In the genomic region with DNA sequence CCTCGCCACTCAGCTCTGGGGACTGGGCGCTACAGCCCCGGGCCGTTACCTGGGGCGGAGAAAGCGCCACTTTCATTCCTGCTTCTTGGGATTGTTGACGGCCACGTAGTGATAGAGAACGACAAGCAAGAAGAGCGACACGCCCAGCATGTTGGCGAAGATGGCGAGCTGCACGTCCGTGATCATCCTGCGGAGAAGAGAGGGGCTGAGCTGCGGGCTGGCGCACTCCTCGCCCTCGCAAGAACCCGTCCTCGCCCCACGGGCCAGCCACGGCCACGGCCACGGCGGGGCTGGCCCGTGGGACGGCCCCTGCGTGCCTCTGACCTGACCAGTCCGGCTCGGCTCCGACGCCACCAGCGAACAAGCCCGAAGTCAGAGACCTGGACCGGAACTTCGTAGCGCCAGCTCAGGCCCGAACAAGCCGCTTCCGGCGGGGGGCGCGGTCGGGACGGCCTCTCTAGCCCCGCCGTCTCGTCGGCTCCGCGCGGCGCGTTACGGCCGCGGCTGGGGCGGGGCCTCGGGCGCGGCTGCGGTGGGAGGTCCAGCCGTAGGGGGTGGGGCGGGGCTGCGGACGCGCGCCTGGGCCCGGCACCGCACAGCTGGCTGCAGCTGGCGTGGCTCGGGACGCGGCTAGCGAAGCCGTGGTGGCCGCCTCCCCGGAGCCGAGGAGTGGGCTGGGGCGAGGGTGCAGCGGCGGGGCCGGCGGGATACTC, we compare ENCODE assay signal across 8 cellular contexts. TPM values are rescaled to one million over a fixed set of nuclear protein-coding genes. Genes with fewer than 3 reads are reported as not detected.
DNase-seq lines count a peak whose midpoint lies in the region; ATAC-seq and TF ChIP-seq lines count a peak whose summit lies in the region.

A gene (minus strand): TSS at position 378 of the 713 bp plus-strand sequence.

- H3K4me1 Mint-ChIP-seq in HFFc6 (ENCODE audit: low read depth), result peaks cover 50% of the 10 kb centered on the region
- peaks cover 78% of the 10 kb centered on the region for H3K4me1 Mint-ChIP-seq in activated naive CD4-positive, alpha-beta T cell treated with anti-CD3 and anti-CD28 coated beads, Interleukin-2, amount 50 U/mL, for 24 hours

- DNase-seq in HFFc6, result peak; percentile 92
- peak; percentile 94 for DNase-seq in NB4 (ENCODE audit: low read depth)
- DNase-seq in glomerular endothelial cell (ENCODE audit: extremely low read depth, low read depth, low spot score), result no peak
- DNase-seq in osteoblast (ENCODE audit: insufficient read length, low spot score, missing footprints), result peak; percentile 99

- peak within 1 kb of the TSS; percentile 99 for H3K4me3 Mint-ChIP-seq in HFFc6
- peak within 1 kb of the TSS; percentile 99 for H3K4me3 Mint-ChIP-seq in activated naive CD4-positive, alpha-beta T cell treated with anti-CD3 and anti-CD28 coated beads, Interleukin-2, amount 50 U/mL, for 24 hours

- H3K4me2 ChIP-seq in osteoblast (ENCODE audit: insufficient read depth, low read length), result peak within 1 kb of the TSS; percentile 97

- peaks cover 29% of the 10 kb centered on the region for H4K20me1 ChIP-seq in osteoblast (ENCODE audit: insufficient read depth, low read length)

- TF ChIP-seq CTCF in HFFc6 (IDR thresholded peaks at IDR 0.05) (peak; percentile 33; the same call in 1 of the 2 replicates), NB4 (IDR thresholded peaks at IDR 0.05; ENCODE audit: low read depth, low read length) (no peak), osteoblast (IDR thresholded peaks at IDR 0.05; ENCODE audit: extremely low read depth, low read depth, low read length) (no peak)

- WGBS in thymus, result under 1% methylated on average over 86 of the region's 86 CpGs

- H3K9me3 ChIP-seq in osteoblast (ENCODE audit: low read depth, low read length), result no peaks in the 10 kb centered on the region
- H3K9me3 ChIP-seq in thymus (ENCODE audit: control insufficient read depth), result no peaks in the 10 kb centered on the region

- H3K36me3 Mint-ChIP-seq in HFFc6 (ENCODE audit: low read depth), result peaks cover 34% of the 10 kb centered on the region
- peaks cover 8% of the 10 kb centered on the region for H3K36me3 Mint-ChIP-seq in activated naive CD4-positive, alpha-beta T cell treated with anti-CD3 and anti-CD28 coated beads, Interleukin-2, amount 50 U/mL, for 24 hours

- ATAC-seq in SK-N-SH treated with all-trans-retinoic acid at 6 μM for 48 hours, result peak; percentile 87

- peak within 1 kb of the TSS; percentile 96 for H3K4me3 ChIP-seq in GM08714 (ENCODE audit: low read length)
- peak within 1 kb of the TSS; percentile 88 for H3K4me3 ChIP-seq in NB4 (ENCODE audit: low read depth, low read length)
- peak within 1 kb of the TSS; percentile 99 for H3K4me3 ChIP-seq in osteoblast (ENCODE audit: insufficient read depth, low read length)
- H3K4me3 ChIP-seq in thymus (ENCODE audit: low read length), result peak within 1 kb of the TSS; percentile 75

- H3K27ac ChIP-seq in osteoblast (ENCODE audit: low read depth, low read length) (peak within 1 kb of the TSS; percentile 90), thymus (ENCODE audit: low read depth) (peak within 1 kb of the TSS; percentile 88)

- H3K27me3 ChIP-seq in osteoblast (ENCODE audit: insufficient read depth, low read length) (no peaks in the 10 kb centered on the region), thymus (ENCODE audit: control insufficient read depth, insufficient read depth) (no peaks in the 10 kb centered on the region)

- peaks cover 30% of the 10 kb centered on the region for H3K36me3 ChIP-seq in osteoblast (ENCODE audit: insufficient read depth, low read length)
- H3K36me3 ChIP-seq in thymus (ENCODE audit: control insufficient read depth, insufficient read depth), result peaks cover 31% of the 10 kb centered on the region

- H3K27me3 Mint-ChIP-seq in HFFc6 (ENCODE audit: insufficient read depth), result peaks cover 2% of the 10 kb centered on the region; the same call in 1 of the 2 replicates
- no peaks in the 10 kb centered on the region for H3K27me3 Mint-ChIP-seq in activated naive CD4-positive, alpha-beta T cell treated with anti-CD3 and anti-CD28 coated beads, Interleukin-2, amount 50 U/mL, for 24 hours

- no peaks in the 10 kb centered on the region for H3K9me3 Mint-ChIP-seq in HFFc6
- no peaks in the 10 kb centered on the region for H3K9me3 Mint-ChIP-seq in activated naive CD4-positive, alpha-beta T cell treated with anti-CD3 and anti-CD28 coated beads, Interleukin-2, amount 50 U/mL, for 24 hours

- peak; percentile 75 for TF ChIP-seq POLR2A in NB4 (IDR thresholded peaks at IDR 0.05; ENCODE audit: extremely low read depth, insufficient read length)

- H3K27ac Mint-ChIP-seq in HFFc6, result peak within 1 kb of the TSS; percentile 93
- peak within 1 kb of the TSS; percentile 95 for H3K27ac Mint-ChIP-seq in activated naive CD4-positive, alpha-beta T cell treated with anti-CD3 and anti-CD28 coated beads, Interleukin-2, amount 50 U/mL, for 24 hours

- peaks cover 42% of the 10 kb centered on the region for H3K79me2 ChIP-seq in osteoblast (ENCODE audit: insufficient read depth, low read length)

- H2AFZ ChIP-seq in osteoblast (ENCODE audit: low read length), result peak within 1 kb of the TSS; percentile 85

- H3K4me1 ChIP-seq in osteoblast (ENCODE audit: insufficient read depth, low read length) (peaks cover 56% of the 10 kb centered on the region), thymus (ENCODE audit: control insufficient read depth, insufficient read depth, low read length) (peaks cover 22% of the 10 kb centered on the region)

TF ChIP-seq in SK-N-SH treated with all-trans-retinoic acid at 6 μM for 48 hours, 23 proteins besides CTCF, POLR2A, EP300 and RAD21:
- no peak for TF ChIP-seq ISL1 (CRISPR knock-in tag; IDR thresholded peaks at IDR 0.05)
- TF ChIP-seq ZFP3 (CRISPR knock-in tag; IDR thresholded peaks at IDR 0.05), result peak; percentile 81; the same call in 1 of the 2 replicates
TF ChIP-seq in SK-N-SH treated with all-trans-retinoic acid at 6 μM for 48 hours: peak in this region for 1.

RNA-seq across cellular contexts. Expression of the gene that starts here (rescaled TPM):
- 100 to 1,000 TPM; 500 to 565 (median 548) TPM for total RNA-seq in HFFc6 (2021; fragmentation: NEBNext Ultra II Directional; extraction: Animal tissue kit (Norgen Biotek cat#: 25700))
- total RNA-seq in glomerular endothelial cell (346 and 478 TPM in 2 replicates), osteoblast (202 and 235 TPM in 2 replicates)
- 516 TPM for polyA plus RNA-seq in thymus
